1 cellular context compared by ENCODE assay signal in the genomic region with DNA sequence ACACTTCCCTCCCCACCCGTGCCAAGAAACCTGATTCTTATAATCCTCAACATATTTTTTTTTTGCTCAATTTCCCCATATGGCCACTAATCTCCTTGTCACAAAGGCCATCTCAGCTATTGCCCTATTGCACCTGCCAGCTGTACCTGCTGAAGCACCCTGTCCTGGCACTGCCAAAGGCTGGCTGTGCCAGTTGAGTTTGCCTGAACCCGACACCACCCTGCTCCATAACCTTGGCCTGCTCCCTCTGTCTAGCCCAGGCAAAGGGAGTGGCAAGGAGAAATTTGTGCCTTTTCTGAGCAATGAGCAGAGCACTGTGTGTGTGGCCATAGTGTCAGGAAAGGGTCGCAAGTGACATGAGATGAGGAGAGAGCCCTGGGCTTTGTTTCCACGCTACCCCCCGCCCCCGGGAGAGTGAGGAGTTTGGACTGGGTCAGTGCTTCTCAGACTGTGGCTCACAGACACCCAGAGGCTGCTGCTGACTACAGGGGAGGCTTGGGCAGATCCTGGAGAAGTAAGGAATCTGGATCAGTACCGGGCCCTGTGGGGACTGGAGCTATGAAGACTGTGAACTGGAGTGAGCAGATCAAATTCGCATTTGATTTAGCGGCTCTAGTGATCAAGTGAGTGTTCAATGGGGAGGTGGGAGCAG.
TF ChIP-seq lines count a peak whose summit lies in the region.

No MANE protein-coding gene starts in this region.

TF ChIP-seq in HepG2, 621 proteins besides CTCF, POLR2A, EP300 and RAD21:
- TF ChIP-seq, protein P1, sequence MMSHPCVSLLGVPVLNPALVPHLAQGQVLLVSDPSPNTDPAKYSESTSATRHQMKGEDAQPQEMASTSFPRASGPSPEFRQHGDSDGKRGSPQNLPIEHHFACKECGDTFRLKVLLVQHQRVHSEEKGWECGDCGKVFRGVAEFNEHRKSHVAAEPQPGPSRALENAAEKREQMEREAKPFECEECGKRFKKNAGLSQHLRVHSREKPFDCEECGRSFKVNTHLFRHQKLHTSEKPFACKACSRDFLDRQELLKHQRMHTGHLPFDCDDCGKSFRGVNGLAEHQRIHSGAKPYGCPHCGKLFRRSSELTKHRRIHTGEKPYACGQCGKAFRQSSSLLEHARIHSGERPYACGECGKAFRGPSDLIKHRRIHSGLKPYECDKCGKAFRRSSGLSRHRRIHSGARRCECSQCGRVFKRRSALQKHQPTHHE (CRISPR knock-in tag; IDR thresholded peaks at IDR 0.05; ENCODE audit: borderline replicate concordance): no peak
- TF ChIP-seq, protein P2, sequence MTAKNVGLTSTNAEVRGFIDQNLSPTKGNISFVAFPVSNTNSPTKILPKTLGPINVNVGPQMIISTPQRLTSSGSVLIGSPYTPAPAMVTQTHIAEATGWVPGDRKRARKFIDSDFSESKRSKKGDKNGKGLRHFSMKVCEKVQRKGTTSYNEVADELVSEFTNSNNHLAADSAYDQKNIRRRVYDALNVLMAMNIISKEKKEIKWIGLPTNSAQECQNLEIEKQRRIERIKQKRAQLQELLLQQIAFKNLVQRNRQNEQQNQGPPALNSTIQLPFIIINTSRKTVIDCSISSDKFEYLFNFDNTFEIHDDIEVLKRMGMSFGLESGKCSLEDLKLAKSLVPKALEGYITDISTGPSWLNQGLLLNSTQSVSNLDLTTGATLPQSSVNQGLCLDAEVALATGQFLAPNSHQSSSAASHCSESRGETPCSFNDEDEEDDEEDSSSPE (CRISPR knock-in tag; IDR thresholded peaks at IDR 0.05): no peak
- no peak for TF ChIP-seq PITX1 (CRISPR knock-in tag; IDR thresholded peaks at IDR 0.05)
- TF ChIP-seq RXRB (CRISPR knock-in tag; IDR thresholded peaks at IDR 0.05; ENCODE audit: borderline replicate concordance): no peak
- no peak for TF ChIP-seq POLR2AphosphoS5 (IDR thresholded peaks at IDR 0.05; ENCODE audit: low read depth, low read length)
- no peak for TF ChIP-seq MXD4 (CRISPR knock-in tag; IDR thresholded peaks at IDR 0.05)
- TF ChIP-seq, protein P3, sequence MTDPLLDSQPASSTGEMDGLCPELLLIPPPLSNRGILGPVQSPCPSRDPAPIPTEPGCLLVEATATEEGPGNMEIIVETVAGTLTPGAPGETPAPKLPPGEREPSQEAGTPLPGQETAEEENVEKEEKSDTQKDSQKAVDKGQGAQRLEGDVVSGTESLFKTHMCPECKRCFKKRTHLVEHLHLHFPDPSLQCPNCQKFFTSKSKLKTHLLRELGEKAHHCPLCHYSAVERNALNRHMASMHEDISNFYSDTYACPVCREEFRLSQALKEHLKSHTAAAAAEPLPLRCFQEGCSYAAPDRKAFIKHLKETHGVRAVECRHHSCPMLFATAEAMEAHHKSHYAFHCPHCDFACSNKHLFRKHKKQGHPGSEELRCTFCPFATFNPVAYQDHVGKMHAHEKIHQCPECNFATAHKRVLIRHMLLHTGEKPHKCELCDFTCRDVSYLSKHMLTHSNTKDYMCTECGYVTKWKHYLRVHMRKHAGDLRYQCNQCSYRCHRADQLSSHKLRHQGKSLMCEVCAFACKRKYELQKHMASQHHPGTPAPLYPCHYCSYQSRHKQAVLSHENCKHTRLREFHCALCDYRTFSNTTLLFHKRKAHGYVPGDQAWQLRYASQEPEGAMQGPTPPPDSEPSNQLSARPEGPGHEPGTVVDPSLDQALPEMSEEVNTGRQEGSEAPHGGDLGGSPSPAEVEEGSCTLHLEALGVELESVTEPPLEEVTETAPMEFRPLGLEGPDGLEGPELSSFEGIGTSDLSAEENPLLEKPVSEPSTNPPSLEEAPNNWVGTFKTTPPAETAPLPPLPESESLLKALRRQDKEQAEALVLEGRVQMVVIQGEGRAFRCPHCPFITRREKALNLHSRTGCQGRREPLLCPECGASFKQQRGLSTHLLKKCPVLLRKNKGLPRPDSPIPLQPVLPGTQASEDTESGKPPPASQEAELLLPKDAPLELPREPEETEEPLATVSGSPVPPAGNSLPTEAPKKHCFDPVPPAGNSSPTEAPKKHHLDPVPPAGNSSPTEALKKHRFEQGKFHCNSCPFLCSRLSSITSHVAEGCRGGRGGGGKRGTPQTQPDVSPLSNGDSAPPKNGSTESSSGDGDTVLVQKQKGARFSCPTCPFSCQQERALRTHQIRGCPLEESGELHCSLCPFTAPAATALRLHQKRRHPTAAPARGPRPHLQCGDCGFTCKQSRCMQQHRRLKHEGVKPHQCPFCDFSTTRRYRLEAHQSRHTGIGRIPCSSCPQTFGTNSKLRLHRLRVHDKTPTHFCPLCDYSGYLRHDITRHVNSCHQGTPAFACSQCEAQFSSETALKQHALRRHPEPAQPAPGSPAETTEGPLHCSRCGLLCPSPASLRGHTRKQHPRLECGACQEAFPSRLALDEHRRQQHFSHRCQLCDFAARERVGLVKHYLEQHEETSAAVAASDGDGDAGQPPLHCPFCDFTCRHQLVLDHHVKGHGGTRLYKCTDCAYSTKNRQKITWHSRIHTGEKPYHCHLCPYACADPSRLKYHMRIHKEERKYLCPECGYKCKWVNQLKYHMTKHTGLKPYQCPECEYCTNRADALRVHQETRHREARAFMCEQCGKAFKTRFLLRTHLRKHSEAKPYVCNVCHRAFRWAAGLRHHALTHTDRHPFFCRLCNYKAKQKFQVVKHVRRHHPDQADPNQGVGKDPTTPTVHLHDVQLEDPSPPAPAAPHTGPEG (CRISPR knock-in tag; IDR thresholded peaks at IDR 0.05): no peak
- no peak for TF ChIP-seq ZFP90 (CRISPR knock-in tag; IDR thresholded peaks at IDR 0.05; ENCODE audit: borderline replicate concordance)
